ENCODE assay signal across 32 cellular contexts in the genomic region with DNA sequence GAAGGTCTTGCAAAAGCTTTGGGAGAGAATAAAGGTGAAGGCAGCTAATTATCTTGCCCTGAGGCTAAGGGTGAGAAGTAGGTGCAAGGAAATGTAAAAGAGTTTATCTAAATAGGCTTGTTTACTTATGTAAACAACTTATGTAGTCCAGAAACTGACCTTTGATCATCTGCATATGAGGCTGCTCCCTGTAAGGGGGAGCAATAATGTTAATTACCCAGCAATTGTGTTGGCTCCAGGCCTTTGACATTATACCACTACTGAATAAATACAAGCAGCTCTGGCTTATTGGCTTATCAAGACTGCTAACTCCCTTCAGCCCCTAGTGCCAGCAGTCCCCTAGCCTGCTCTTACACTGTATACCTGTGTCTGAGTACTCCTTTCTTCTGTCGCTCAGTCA.
"Had no signal": no experiment of that assay in that cellular context is flagged by ENCODE, and none has a peak within 500 bp of the region (broad histone marks: within the 10 kb centered on the region; RNA-seq: fewer than 3 reads in every experiment).

No MANE protein-coding gene starts in this region.

- DNase-seq: activated CD4-positive, alpha-beta memory T cell treated with anti-CD3 and anti-CD28 coated beads, Interleukin-2, amount 10 ng/mL, durations not matched to agents 7 days and 5 days; activated CD4-positive, alpha-beta T cell treated with anti-CD3 and anti-CD28 coated beads for 1 hour; activated CD4-positive, alpha-beta T cell treated with anti-CD3 and anti-CD28 coated beads for 48 hours; activated CD4-positive, CD25-positive, alpha-beta regulatory T cell; activated CD8-positive, alpha-beta memory T cell treated with anti-CD3 and anti-CD28 coated beads for 24 hours; activated CD8-positive, alpha-beta memory T cell treated with anti-CD3 and anti-CD28 coated beads, Interleukin-2, amount 10 ng/mL, durations not matched to agents 7 days and 5 days; activated CD8-positive, alpha-beta memory T cell treated with anti-CD3 and anti-CD28 coated beads, Interleukin-2, amount 50 U/mL, for 48 hours; activated effector memory CD4-positive, alpha-beta T cell treated with Interleukin-2 at 50 U/mL for 16 hours; activated naive CD4-positive, alpha-beta T cell treated with anti-CD3 and anti-CD28 coated beads, Interleukin-2, amount 10 ng/mL, durations not matched to agents 7 days and 5 days; activated naive CD8-positive, alpha-beta T cell treated with anti-CD3 and anti-CD28 coated beads, Interleukin-2, amount 50 U/mL, for 24 hours; activated T-cell treated with anti-CD3 and anti-CD28 coated beads, Interleukin-2, amount 50 U/mL, for 48 hours; anterior cingulate cortex; caudate nucleus; cerebellar nuclear complex; MM.1S; MV-4-11; NCI-H1092; NCI-H1436 treated with DMSO at 0.1 percent for 48 hours; NCI-H1694 treated with DMSO at 0.1 percent for 48 hours; NCI-H2029; NCI-H345; NCI-H524 treated with DMSO at 0.1 percent for 48 hours; NCI-H748 treated with DMSO at 0.1 percent for 48 hours; NK-92 treated with Interleukin-12 subunit alpha and Interleukin-12 subunit beta, amount 100 ng/mL, for 24 hours; PC-3; Peyer's patch; RPMI8226; SIG-M5; T-helper 1 cell; T-helper 2 cell; T-helper 9 cell had no signal

- ATAC-seq: activated CD8-positive, alpha-beta memory T cell treated with anti-CD3 and anti-CD28 coated beads, Interleukin-2, amount 10 ng/mL, durations not matched to agents 7 days and 5 days; activated naive CD8-positive, alpha-beta T cell treated with anti-CD3 and anti-CD28 coated beads, Interleukin-2, amount 50 U/mL, for 24 hours; PC-3; SK-N-SH treated with all-trans-retinoic acid at 6 μM for 48 hours had no signal
